ENCODE assay signal across 23 cellular contexts in genomic region chr3:14600856-14601610, GRCh38.
"Had no signal": no experiment of that assay in that cellular context is flagged by ENCODE, and none has a peak within 500 bp of the region (broad histone marks: within the 10 kb centered on the region; RNA-seq: fewer than 3 reads in every experiment).

No MANE protein-coding gene starts in this region.

- H3K27me3 ChIP-seq: SJCRH30 had no signal

- H3K4me3 Mint-ChIP-seq: activated CD4-positive, alpha-beta memory T cell treated with anti-CD3 and anti-CD28 coated beads for 36 hours; activated CD4-positive, alpha-beta T cell treated with anti-CD3 and anti-CD28 coated beads, Interleukin-2, amount 10 ng/mL, durations not matched to agents 7 days and 5 days; activated naive CD4-positive, alpha-beta T cell treated with anti-CD3 and anti-CD28 coated beads, Interleukin-2, amount 10 ng/mL, durations not matched to agents 7 days and 5 days; activated naive CD8-positive, alpha-beta T cell treated with anti-CD3 and anti-CD28 coated beads for 36 hours; activated T-helper 17 cell treated with anti-CD3 and anti-CD28 coated beads, Interleukin-2, amount 50 U/mL, for 72 hours; central memory CD8-positive, alpha-beta T cell; T-helper 1 cell treated with Interleukin-12 subunit alpha and Interleukin-12 subunit beta and Interleukin-4 antibody, amounts not matched to agents 30 μg/mL and 1 μg/mL, for 36 hours had no signal

- H3K4me2 ChIP-seq: SK-N-SH had no signal

- H3K9me3 Mint-ChIP-seq: activated CD4-positive, alpha-beta memory T cell treated with anti-CD3 and anti-CD28 coated beads for 36 hours; activated CD4-positive, alpha-beta T cell treated with anti-CD3 and anti-CD28 coated beads, Interleukin-2, amount 10 ng/mL, durations not matched to agents 7 days and 5 days had no signal

- H3K9me3 ChIP-seq: breast epithelium, SJCRH30, SK-N-SH had no signal

- H3K9ac ChIP-seq: SK-N-SH had no signal

- H3K36me3 Mint-ChIP-seq: activated CD4-positive, alpha-beta memory T cell treated with anti-CD3 and anti-CD28 coated beads for 36 hours had no signal

- DNase-seq: activated CD4-positive, alpha-beta memory T cell treated with anti-CD3 and anti-CD28 coated beads for 36 hours; activated CD4-positive, alpha-beta T cell treated with anti-CD3 and anti-CD28 coated beads, Interleukin-2, amount 10 ng/mL, durations not matched to agents 7 days and 5 days; activated CD4-positive, CD25-positive, alpha-beta regulatory T cell; activated CD8-positive, alpha-beta memory T cell treated with anti-CD3 and anti-CD28 coated beads for 24 hours; activated gamma-delta T cell; activated naive CD4-positive, alpha-beta T cell treated with anti-CD3 and anti-CD28 coated beads, Interleukin-2, amount 10 ng/mL, durations not matched to agents 7 days and 5 days; activated naive CD8-positive, alpha-beta T cell treated with anti-CD3 and anti-CD28 coated beads for 36 hours; activated T-cell treated with anti-CD3 and anti-CD28 coated beads, Interleukin-2, amount 50 U/mL, for 48 hours; KG1; NCI-H1048; NCI-H146; NCI-H187 treated with DMSO at 0.1 percent for 48 hours; NCI-H2081 treated with DMSO at 0.1 percent for 48 hours; NCI-H446; Peyer's patch; Right ventricle myocardium superior; SJCRH30; SK-N-SH had no signal

- H3K27ac Mint-ChIP-seq: activated CD4-positive, alpha-beta memory T cell treated with anti-CD3 and anti-CD28 coated beads for 36 hours; activated CD4-positive, alpha-beta T cell treated with anti-CD3 and anti-CD28 coated beads, Interleukin-2, amount 10 ng/mL, durations not matched to agents 7 days and 5 days; activated naive CD4-positive, alpha-beta T cell treated with anti-CD3 and anti-CD28 coated beads, Interleukin-2, amount 10 ng/mL, durations not matched to agents 7 days and 5 days; activated naive CD8-positive, alpha-beta T cell treated with anti-CD3 and anti-CD28 coated beads for 36 hours; activated T-helper 17 cell treated with anti-CD3 and anti-CD28 coated beads, Interleukin-2, amount 50 U/mL, for 72 hours; T-helper 1 cell treated with Interleukin-12 subunit alpha and Interleukin-12 subunit beta and Interleukin-4 antibody, amounts not matched to agents 30 μg/mL and 1 μg/mL, for 36 hours had no signal

- H3K36me3 ChIP-seq: breast epithelium, Peyer's patch, SJCRH30 had no signal

- H3K27ac ChIP-seq: breast epithelium, Peyer's patch, RWPE1, SJCRH30 had no signal

- H3K4me1 ChIP-seq: breast epithelium, SJCRH30 had no signal

- ATAC-seq: activated T-helper 17 cell treated with anti-CD3 and anti-CD28 coated beads, Interleukin-2, amount 50 U/mL, for 72 hours had no signal

- H3K4me3 ChIP-seq: breast epithelium, Peyer's patch, SJCRH30 had no signal
